ENCODE assay signal across 8 cellular contexts in genomic region chr3:11226042-11226370, GRCh38. TPM values are rescaled to one million over a fixed set of nuclear protein-coding genes. Genes with fewer than 3 reads are reported as not detected.
A peak's percentile ranks its signal among the peaks of the same experiment; 100 is the strongest.
DNase-seq lines count a peak whose midpoint lies in the region; ATAC-seq and TF ChIP-seq lines count a peak whose summit lies in the region.

No MANE protein-coding gene starts in this region.

- H3K9ac ChIP-seq in Loucy (ENCODE audit: low read depth, low read length, poor library complexity, severe bottlenecking): peak overlapping the region; percentile 51

- no peak for DNase-seq in activated naive CD8-positive, alpha-beta T cell treated with anti-CD3 and anti-CD28 coated beads, Interleukin-2, amount 50 U/mL, for 24 hours
- DNase-seq in left lung: no peak
- no peak for DNase-seq in stimulated activated naive B cell treated with anti-CD40 and anti-IgM and Interleukin-4, amounts not matched to agents 10 μg/mL and 1 μg/mL and 100 μg/mL, for 72 hours
- no peak for DNase-seq in NK-92 (lab: John Stamatoyannopoulos, UW; ENCODE audit: unreplicated experiment)
- DNase-seq in HUDEP-2 (lab: John Stamatoyannopoulos, UW; ENCODE audit: unreplicated experiment in 76 of 76): no peak
- no peak for DNase-seq in cerebellar nuclear complex (lab: John Stamatoyannopoulos, UW)

- TF ChIP-seq CTCF in Loucy (conservative IDR thresholded peaks at IDR 0.05; ENCODE audit: low read length): no peak
- TF ChIP-seq CTCF in left lung (IDR thresholded peaks at IDR 0.05): no peak

- H3K27ac Mint-ChIP-seq in activated naive CD8-positive, alpha-beta T cell treated with anti-CD3 and anti-CD28 coated beads, Interleukin-2, amount 50 U/mL, for 24 hours: peak overlapping the region; percentile 48
- H3K27ac Mint-ChIP-seq in stimulated activated naive B cell treated with anti-CD40 and anti-IgM and Interleukin-4, amounts not matched to agents 10 μg/mL and 1 μg/mL and 100 μg/mL, for 72 hours: peak overlapping the region; percentile 73

- peak overlapping the region; percentile 67 to 92 for H3K27ac ChIP-seq in left lung

- H3K4me3 Mint-ChIP-seq in activated naive CD8-positive, alpha-beta T cell treated with anti-CD3 and anti-CD28 coated beads, Interleukin-2, amount 50 U/mL, for 24 hours: peak overlapping the region; percentile 26
- H3K4me3 Mint-ChIP-seq in stimulated activated naive B cell treated with anti-CD40 and anti-IgM and Interleukin-4, amounts not matched to agents 10 μg/mL and 1 μg/mL and 100 μg/mL, for 72 hours: no peak overlapping the region

- no peaks in the 10 kb centered on the region for H3K36me3 ChIP-seq in Loucy (ENCODE audit: insufficient read depth, low read length)
- H3K36me3 ChIP-seq in left lung: no peaks in the 10 kb centered on the region

- peak overlapping the region; percentile 67 for H3K4me2 ChIP-seq in Loucy (ENCODE audit: low read depth, low read length, poor library complexity, severe bottlenecking)

- ATAC-seq in activated naive CD8-positive, alpha-beta T cell treated with anti-CD3 and anti-CD28 coated beads, Interleukin-2, amount 50 U/mL, for 24 hours: no peak
- ATAC-seq in left lung (no peak), GM19455 (IDR thresholded peaks at IDR 0.05; ENCODE audit: unreplicated experiment) (no peak)
- no peak for ATAC-seq in stimulated activated naive B cell treated with anti-CD40 and anti-IgM and Interleukin-4, amounts not matched to agents 10 μg/mL and 1 μg/mL and 100 μg/mL, for 72 hours (replicated peaks)

- H4K20me1 ChIP-seq in Loucy (ENCODE audit: insufficient read depth, low read length, poor library complexity, severe bottlenecking): no peaks in the 10 kb centered on the region

- H3K79me2 ChIP-seq in Loucy (ENCODE audit: insufficient read depth, low read length): no peaks in the 10 kb centered on the region

- peak overlapping the region; percentile 77 for H2AFZ ChIP-seq in Loucy (ENCODE audit: low read length)

- no peaks in the 10 kb centered on the region for H3K36me3 Mint-ChIP-seq in activated naive CD8-positive, alpha-beta T cell treated with anti-CD3 and anti-CD28 coated beads, Interleukin-2, amount 50 U/mL, for 24 hours (ENCODE audit: low read depth)
- no peaks in the 10 kb centered on the region for H3K36me3 Mint-ChIP-seq in stimulated activated naive B cell treated with anti-CD40 and anti-IgM and Interleukin-4, amounts not matched to agents 10 μg/mL and 1 μg/mL and 100 μg/mL, for 72 hours

- H3K4me1 ChIP-seq in Loucy (ENCODE audit: insufficient read depth, low read length, poor library complexity, severe bottlenecking): peaks cover 33% of the 10 kb centered on the region
- peaks cover 0 to 77% of the 10 kb centered on the region in 2 donors for H3K4me1 ChIP-seq in left lung

- H3K4me1 Mint-ChIP-seq in activated naive CD8-positive, alpha-beta T cell treated with anti-CD3 and anti-CD28 coated beads, Interleukin-2, amount 50 U/mL, for 24 hours: peaks cover 29% of the 10 kb centered on the region
- H3K4me1 Mint-ChIP-seq in stimulated activated naive B cell treated with anti-CD40 and anti-IgM and Interleukin-4, amounts not matched to agents 10 μg/mL and 1 μg/mL and 100 μg/mL, for 72 hours: peaks cover 12 to 24% of the 10 kb centered on the region in 2 donors

- H3K27me3 Mint-ChIP-seq in activated naive CD8-positive, alpha-beta T cell treated with anti-CD3 and anti-CD28 coated beads, Interleukin-2, amount 50 U/mL, for 24 hours: peaks cover 3% of the 10 kb centered on the region
- peaks cover 0 to 5% of the 10 kb centered on the region in 2 donors for H3K27me3 Mint-ChIP-seq in stimulated activated naive B cell treated with anti-CD40 and anti-IgM and Interleukin-4, amounts not matched to agents 10 μg/mL and 1 μg/mL and 100 μg/mL, for 72 hours

- intact Hi-C loops in left lung (cut with DNase I): no loop called here

- H3K9me3 Mint-ChIP-seq in activated naive CD8-positive, alpha-beta T cell treated with anti-CD3 and anti-CD28 coated beads, Interleukin-2, amount 50 U/mL, for 24 hours: no peaks in the 10 kb centered on the region
- peaks cover 0 to 2% of the 10 kb centered on the region in 2 donors for H3K9me3 Mint-ChIP-seq in stimulated activated naive B cell treated with anti-CD40 and anti-IgM and Interleukin-4, amounts not matched to agents 10 μg/mL and 1 μg/mL and 100 μg/mL, for 72 hours

- H3K27me3 ChIP-seq in Loucy (ENCODE audit: insufficient read depth, low read length, poor library complexity, severe bottlenecking): no peaks in the 10 kb centered on the region
- no peaks in the 10 kb centered on the region for H3K27me3 ChIP-seq in left lung

- 0 out of 2 replicates have a peak, but pooled peaks cover 4% of the 10 kb centered on the region for H3F3A ChIP-seq in Loucy (ENCODE audit: low read depth)

- no peaks in the 10 kb centered on the region for H3K9me2 ChIP-seq in Loucy (replicated peaks; ENCODE audit: low read depth, low read length)

- H3K4me3 ChIP-seq in Loucy (ENCODE audit: low read length, poor library complexity, severe bottlenecking) (peak overlapping the region; percentile 70), left lung (peak overlapping the region in 1 of 2 donors; percentile 41)

- no peaks in the 10 kb centered on the region for H3K9me3 ChIP-seq in Loucy (ENCODE audit: insufficient read depth, low read depth, low read length)
- H3K9me3 ChIP-seq in left lung: no peaks in the 10 kb centered on the region

RNA-seq across cellular contexts. Expression of gene ATG7, which starts 46.2 kb away (rescaled TPM):
- 10 to 100 TPM; 41.9 to 73.3 TPM for total RNA-seq in left lung
